6 cellular contexts compared by ENCODE assay signal in genomic region chr17:18432206-18432605, GRCh38. TPM values are rescaled to one million over a fixed set of nuclear protein-coding genes. Genes with fewer than 3 reads are reported as not detected.
"Had no signal": no experiment of that assay in that cellular context is flagged by ENCODE, and none has a peak within 500 bp of the region (broad histone marks: within the 10 kb centered on the region; RNA-seq: fewer than 3 reads in every experiment).

No MANE protein-coding gene starts in this region.

RNA-seq across cellular contexts. Expression of gene LGALS9C, which starts 44.4 kb away (rescaled TPM):
- total RNA-seq: HepG2, HT-29, HT1080, IMR-90, K562 had no signal
- polyA plus RNA-seq: HepG2, IgD-negative memory B cell, IMR-90, K562 had no signal

RNA-seq across cellular contexts. Expression of gene EVPLL, which starts 54.6 kb away (rescaled TPM):
- total RNA-seq: HT1080, IMR-90, K562 had no signal
- polyA plus RNA-seq: HepG2, IgD-negative memory B cell, IMR-90, K562 had no signal
